2 cellular contexts compared by ENCODE assay signal in genomic region chr14:60631842-60632241, GRCh38.
A peak's percentile ranks its signal among the peaks of the same experiment; 100 is the strongest.
TF ChIP-seq lines count a peak whose summit lies in the region.

No MANE protein-coding gene starts in this region.

TF ChIP-seq in HEK293, 187 proteins besides CTCF, POLR2A, EP300 and RAD21 (continued from another document):
- TF ChIP-seq ZNF518A (tag by site-specific recombination; conservative IDR thresholded peaks at IDR 0.05; ENCODE audit: low read depth) (no peak), KLF7 (tag by site-specific recombination; IDR thresholded peaks at IDR 0.05; ENCODE audit: borderline replicate concordance) (no peak), ZNF211 (tag by site-specific recombination; IDR thresholded peaks at IDR 0.05; ENCODE audit: low read depth) (no peak), ZNF133 (tag by site-specific recombination; IDR thresholded peaks at IDR 0.05) (peak; percentile 49; the same call in 1 of the 2 replicates), ZNF548 (tag by site-specific recombination; IDR thresholded peaks at IDR 0.05) (no peak), ZNF114 (tag by site-specific recombination; IDR thresholded peaks at IDR 0.05) (no peak), ZBTB44 (tag by site-specific recombination; IDR thresholded peaks at IDR 0.05) (no peak)
TF ChIP-seq in HEK293: peak in this region for 1.

TF ChIP-seq in SK-N-SH, 30 proteins besides CTCF, POLR2A, EP300 and RAD21 (continued from another document):
- TF ChIP-seq REST (IDR thresholded peaks at IDR 0.05; ENCODE audit: low read depth, low read length) (no peak), POLR2AphosphoS5 (IDR thresholded peaks at IDR 0.05; ENCODE audit: low read depth, low read length) (peak; percentile 29; the same call in 1 of the 2 replicates), ELF1 (IDR thresholded peaks at IDR 0.05) (no peak), SMC3 (IDR thresholded peaks at IDR 0.05; ENCODE audit: low read depth, low read length) (no peak), GABPA (IDR thresholded peaks at IDR 0.05; ENCODE audit: low read depth) (no peak), TCF12 (IDR thresholded peaks at IDR 0.05) (peak; percentile 76), EZH2phosphoT487 (IDR thresholded peaks at IDR 0.05; ENCODE audit: borderline replicate concordance, low read depth) (no peak), GATA2 (CRISPR knock-in tag; IDR thresholded peaks at IDR 0.05) (no peak), USF1 (IDR thresholded peaks at IDR 0.05; ENCODE audit: borderline replicate concordance, low read depth) (no peak), MXI1 (IDR thresholded peaks at IDR 0.05; ENCODE audit: low read depth, low read length) (no peak), USF2 (IDR thresholded peaks at IDR 0.05; ENCODE audit: borderline replicate concordance, low read depth, low read length) (no peak)
TF ChIP-seq in SK-N-SH: peak in this region for 3.
